In genomic region chr9:91248707-91249106, GRCh38 we compare ENCODE assay signal across 16 cellular contexts.
DNase-seq lines count a peak whose midpoint lies in the region; ATAC-seq and TF ChIP-seq lines count a peak whose summit lies in the region.
"Had no signal": no experiment of that assay in that cellular context is flagged by ENCODE, and none has a peak within 500 bp of the region (broad histone marks: within the 10 kb centered on the region; RNA-seq: fewer than 3 reads in every experiment).

No MANE protein-coding gene starts in this region.

- H3K9me3 ChIP-seq in right atrium auricular region, result no peaks in the 10 kb centered on the region
- H3K9me3 ChIP-seq: HAP-1 had no signal

- intact Hi-C loops in Right ventricle myocardium superior (cut with DNase I), result no loop called here

- DNase-seq in Right ventricle myocardium superior (no peak), right atrium auricular region (ENCODE audit: low spot score) (no peak), dermis blood vessel endothelial cell (peak; percentile 35), myocyte (ENCODE audit: low read depth) (peak; percentile 15), NCI-H446 (lab: John Stamatoyannopoulos, UW) (no peak), DMS 273 (lab: John Stamatoyannopoulos, UW; ENCODE audit: unreplicated experiment) (no peak), middle frontal gyrus (ENCODE audit: extremely low spot score, low spot score) (no peak)
- DNase-seq: 8988T; C1 segment of cervical spinal cord; Calu3; CD4-positive, alpha-beta T cell; DMS153; DMS79 treated with DMSO at 0.1 percent for 48 hours; EL had no signal

- H3K36me3 ChIP-seq in right atrium auricular region, result no peaks in the 10 kb centered on the region
- H3K36me3 ChIP-seq: HAP-1 had no signal

- no peak overlapping the region for H3K27ac ChIP-seq in right atrium auricular region

- no peak for TF ChIP-seq CTCF in right atrium auricular region (IDR thresholded peaks at IDR 0.05)

- peaks cover 0 to 4% of the 10 kb centered on the region in 2 donors for H3K4me1 ChIP-seq in right atrium auricular region
- H3K4me1 ChIP-seq: HAP-1 had no signal

- H3K4me3 ChIP-seq in right atrium auricular region, result no peak overlapping the region
- H3K4me3 ChIP-seq: HAP-1 had no signal

- ATAC-seq in Right ventricle myocardium superior (ENCODE audit: poor library complexity), result peak; percentile 79
- ATAC-seq: HepG2 had no signal

- no peaks in the 10 kb centered on the region for H3K27me3 ChIP-seq in right atrium auricular region

Comparison
In these comparisons a context has a peak if more than half of its experiments do, and no peak if none do; other contexts are left out.
1. DNase-seq: peak in dermis blood vessel endothelial cell (single experiment) and myocyte (single experiment); none in Right ventricle myocardium superior (single experiment), right atrium auricular region (single experiment), NCI-H446 (0 of 2), DMS 273 (single experiment) and middle frontal gyrus (single experiment).